Comparison of ENCODE assay signal across 25 cellular contexts in genomic region chr11:2475151-2475918, GRCh38. TPM values are rescaled to one million over a fixed set of nuclear protein-coding genes. Genes with fewer than 3 reads are reported as not detected.
DNase-seq lines count a peak whose midpoint lies in the region; ATAC-seq, FAIRE-seq and TF ChIP-seq lines count a peak whose summit lies in the region.
"Had no signal": no experiment of that assay in that cellular context is flagged by ENCODE, and none has a peak within 500 bp of the region (broad histone marks: within the 10 kb centered on the region; RNA-seq: fewer than 3 reads in every experiment).

No MANE protein-coding gene starts in this region.

- CTCF ChIA-PET in CD8-positive, alpha-beta memory T cell (lab: Charles Lee) = no interaction called here

- no peak for ATAC-seq in HG02759 (IDR thresholded peaks at IDR 0.05; ENCODE audit: unreplicated experiment)
- ATAC-seq in GM19397 (IDR thresholded peaks at IDR 0.05; ENCODE audit: unreplicated experiment) = no peak

- no peak overlapping the region for H2BK12ac ChIP-seq in mesenchymal stem cell (ENCODE audit: low read length in 2 of 2)

- no peak overlapping the region for H2BK5ac ChIP-seq in mesenchymal stem cell (ENCODE audit: low read depth, low read length, poor library complexity, severe bottlenecking)

- H2BK15ac ChIP-seq in mesenchymal stem cell (ENCODE audit: low read depth, poor library complexity, severe bottlenecking) = no peak overlapping the region

- no peak for TF ChIP-seq CTCF in GM10266 (IDR thresholded peaks at IDR 0.05; ENCODE audit: control insufficient read depth, insufficient read depth, low read depth, missing control alignments)

- no peak overlapping the region for H3K9ac ChIP-seq in mesenchymal stem cell (ENCODE audit: low read length)
- H3K9ac ChIP-seq: GM23248 had no signal

- no peak overlapping the region for H2BK120ac ChIP-seq in mesenchymal stem cell (ENCODE audit: low read depth, low read length)

- no peak overlapping the region for H3K4ac ChIP-seq in mesenchymal stem cell (ENCODE audit: low read depth in 1 of 2, low read length in 2 of 2)

- H3K4me3 ChIP-seq in mesenchymal stem cell (ENCODE audit: insufficient read depth in 1 of 2, low read depth in 1 of 2, low read length in 2 of 2) = no peak overlapping the region
- H3K4me3 ChIP-seq in CD8-positive, alpha-beta memory T cell (ENCODE audit: low read length) = no peak overlapping the region
- H3K4me3 ChIP-seq: GM23248, HAP-1, PC-9 had no signal

- no peak overlapping the region for H3K4me2 ChIP-seq in mesenchymal stem cell (ENCODE audit: low read length, poor library complexity, severe bottlenecking)
- H3K4me2 ChIP-seq: PC-9 had no signal

- H2AFZ ChIP-seq in mesenchymal stem cell (ENCODE audit: low read depth, low read length) = no peak overlapping the region
- H2AFZ ChIP-seq: GM23248, PC-9 had no signal

- H3K36me3 ChIP-seq in mesenchymal stem cell (ENCODE audit: control insufficient read depth in 1 of 2, insufficient read depth in 2 of 2, low read depth in 1 of 2, low read length in 2 of 2) = peaks cover 0 to 3% of the 10 kb centered on the region in 2 experiments
- no peaks in the 10 kb centered on the region for H3K36me3 ChIP-seq in CD8-positive, alpha-beta memory T cell (ENCODE audit: insufficient read depth, low read length)
- H3K36me3 ChIP-seq: HAP-1 had no signal

- peak overlapping the region; percentile 28 for H4K91ac ChIP-seq in mesenchymal stem cell (ENCODE audit: low read length)

- no peak overlapping the region for H3K23ac ChIP-seq in mesenchymal stem cell (ENCODE audit: low read length in 2 of 2)

- H3K14ac ChIP-seq in mesenchymal stem cell (ENCODE audit: low read length in 2 of 2) = no peak overlapping the region

- no peak overlapping the region for H2AK5ac ChIP-seq in mesenchymal stem cell (ENCODE audit: low read length, severe bottlenecking)

- peaks cover under 1 to 5% (median 1%) of the 10 kb centered on the region in 3 donors for H3K4me1 Mint-ChIP-seq in CD8-positive, alpha-beta memory T cell

- DNase-seq in GM10266 (ENCODE audit: extremely low spot score) (peak; percentile 1), SK-MEL-5 (ENCODE audit: low read depth, low spot score) (peak; percentile 5), mesenchymal stem cell (no peak), posterior vena cava (ENCODE audit: low spot score) (peak; percentile 28), urothelium cell line (ENCODE audit: low spot score) (no peak)
- no peak for DNase-seq in CD8-positive, alpha-beta memory T cell
- DNase-seq: ACHN, AML-193, GDM1, GM23248, IMR-90, NCI-H1417 treated with DMSO at 0.1 percent for 48 hours, NCI-H187 treated with DMSO at 0.1 percent for 48 hours, NCI-H2227 treated with DMSO at 0.1 percent for 48 hours, PC-9, SIG-M5 had no signal

- POLR2A ChIA-PET in CD8-positive, alpha-beta memory T cell (lab: Charles Lee) = no interaction called here

- no peak overlapping the region for H3K27ac ChIP-seq in mesenchymal stem cell (ENCODE audit: low read length, poor library complexity, severe bottlenecking)
- no peak overlapping the region for H3K27ac ChIP-seq in CD8-positive, alpha-beta memory T cell (ENCODE audit: low read depth, low read length)
- H3K27ac ChIP-seq: GM23248, HL-60, PC-9, RWPE1 had no signal

- no peaks in the 10 kb centered on the region for H3K79me1 ChIP-seq in mesenchymal stem cell (replicated peaks; ENCODE audit: low read length, poor library complexity, severe bottlenecking)

- in situ Hi-C loops in SK-MEL-5 (cut with HindIII; ENCODE audit: low pct_unique_long_range_greater_than_20kb, low sequenced_read_pairs) = no loop called here

- FAIRE-seq in urothelium cell line (lab: Jason Lieb, UNC) = no peak

- peaks cover 31 to 43% of the 10 kb centered on the region in 2 experiments for H3K27me3 ChIP-seq in mesenchymal stem cell (ENCODE audit: control insufficient read depth in 1 of 2, insufficient read depth in 1 of 2, low read length in 2 of 2)
- H3K27me3 ChIP-seq in CD8-positive, alpha-beta memory T cell (ENCODE audit: insufficient read depth, low read length, poor library complexity, severe bottlenecking) = no peaks in the 10 kb centered on the region

- peak overlapping the region in 1 of 8 donors; percentile 42 for H3K27ac Mint-ChIP-seq in CD8-positive, alpha-beta memory T cell

- intact Hi-C loops in posterior vena cava (cut with DNase I) = no loop called here

- peaks cover 0 to 1% of the 10 kb centered on the region in 2 donors for H3K27me3 Mint-ChIP-seq in CD8-positive, alpha-beta memory T cell

- peaks cover 2% of the 10 kb centered on the region for H3K4me1 ChIP-seq in mesenchymal stem cell (ENCODE audit: control insufficient read depth, insufficient read depth, low read depth, low read length)
- H3K4me1 ChIP-seq in CD8-positive, alpha-beta memory T cell (ENCODE audit: insufficient read depth, low read length) = no peaks in the 10 kb centered on the region
- H3K4me1 ChIP-seq: Caco-2, HAP-1 had no signal

- H3K9me3 Mint-ChIP-seq in CD8-positive, alpha-beta memory T cell = peaks cover 4 to 23% (median 10%) of the 10 kb centered on the region in 5 donors

- H3K9me3 ChIP-seq in mesenchymal stem cell (ENCODE audit: control insufficient read depth, low read length) = no peaks in the 10 kb centered on the region
- no peaks in the 10 kb centered on the region for H3K9me3 ChIP-seq in CD8-positive, alpha-beta memory T cell (ENCODE audit: low read length)

- 72% methylated on average over 16 of the region's 17 CpGs for whole genome bisulfite sequencing in mesenchymal stem cell

- H3K4me3 Mint-ChIP-seq in CD8-positive, alpha-beta memory T cell = no peak overlapping the region

- H4K8ac ChIP-seq in mesenchymal stem cell (ENCODE audit: low read length) = no peak overlapping the region

- H3K36me3 Mint-ChIP-seq in CD8-positive, alpha-beta memory T cell = peaks cover 5 to 23% (median 9%) of the 10 kb centered on the region in 3 donors

- H3K18ac ChIP-seq in mesenchymal stem cell (ENCODE audit: low read depth in 1 of 2, low read length in 2 of 2) = no peak overlapping the region

RNA-seq across cellular contexts. Expression of gene KCNQ1, which starts 30.5 kb away (rescaled TPM):
- 0.71 TPM in 1 of 2 replicates, not detected in the other for total RNA-seq in SK-MEL-5 (2014; rRNA removed; shearing (Covaris generic))
- polyA plus RNA-seq in SK-MEL-5 (2015; cell fraction: cytosol; rRNA removed) = 0.86 and 2.2 TPM in 2 replicates
- polyA plus RNA-seq in SK-MEL-5 (2015; cell fraction: nucleus; rRNA removed) = 0.50 and 4.7 TPM in 2 replicates
- 0.03 TPM for polyA plus RNA-seq in mesenchymal stem cell (2013, experiment 1 of 2)
- polyA plus RNA-seq in mesenchymal stem cell (2013, experiment 2 of 2) = 0.03 TPM
- total RNA-seq in posterior vena cava = 1 to 10 TPM; 4.7 to 7.2 TPM
- total RNA-seq in CD8-positive, alpha-beta memory T cell = 1 to 10 TPM; 2.6 to 3.4 TPM
- polyA plus RNA-seq in CD8-positive, alpha-beta memory T cell = 5.7 TPM
- total RNA-seq: Daoy, GM23248, HT1080, IMR-90, M059J, PC-9 had no signal
- polyA plus RNA-seq: GM23248 had no signal

RNA-seq across cellular contexts. Expression of gene TRPM5, which starts 31.0 kb away (rescaled TPM):
- not detected in 2 replicates for total RNA-seq in SK-MEL-5 (2014; rRNA removed; shearing (Covaris generic))
- not detected in 2 replicates for polyA plus RNA-seq in SK-MEL-5 (2015; cell fraction: cytosol; rRNA removed)
- not detected in 2 replicates for polyA plus RNA-seq in SK-MEL-5 (2015; cell fraction: nucleus; rRNA removed)
- not detected for polyA plus RNA-seq in mesenchymal stem cell (2013, experiment 1 of 2)
- polyA plus RNA-seq in mesenchymal stem cell (2013, experiment 2 of 2) = not detected
- not detected for total RNA-seq in posterior vena cava
- total RNA-seq in CD8-positive, alpha-beta memory T cell = not detected
- polyA plus RNA-seq in CD8-positive, alpha-beta memory T cell = not detected
- total RNA-seq: Caco-2, GM23248, IMR-90, M059J, PC-9 had no signal
- polyA plus RNA-seq: GM23248, IMR-90 had no signal

Comparison
In these comparisons a context has a peak if more than half of its experiments do, and no peak if none do; other contexts are left out.
1. DNase-seq: peak in GM10266 (single experiment), SK-MEL-5 (single experiment) and posterior vena cava (single experiment); none in mesenchymal stem cell (single experiment), CD8-positive, alpha-beta memory T cell (0 of 5) and urothelium cell line (single experiment).